In genomic region chr4:76897522-76898384, GRCh38 we compare ENCODE assay signal across 8 cellular contexts. TPM values are rescaled to one million over a fixed set of nuclear protein-coding genes. Genes with fewer than 3 reads are reported as not detected.
DNase-seq lines count a peak whose midpoint lies in the region; ATAC-seq and TF ChIP-seq lines count a peak whose summit lies in the region.

SOWAHB (minus strand) TSS chr4:76898144; CDS start chr4:76897849, 295 bp downstream.

- peak within 1 kb of the TSS; percentile 50 to 51 for H3K4me3 ChIP-seq in SK-N-SH (ENCODE audit: low read depth in 2 of 2, low read length in 1 of 2)
- peak within 1 kb of the TSS; percentile 32 to 37 for H3K4me3 ChIP-seq in body of pancreas

- no peak for TF ChIP-seq EP300 in SK-N-SH (IDR thresholded peaks at IDR 0.05; ENCODE audit: borderline replicate concordance in 1 of 2, low read depth in 1 of 2, low read length in 1 of 2)

- H3K27ac ChIP-seq in SK-N-SH (ENCODE audit: low read depth in 2 of 2, low read length in 1 of 2) (no peak within 1 kb of the TSS), body of pancreas (peak within 1 kb of the TSS; percentile 92 to 97 (median 96))

- no peak for TF ChIP-seq RAD21 in SK-N-SH (IDR thresholded peaks at IDR 0.05; ENCODE audit: low read length)

- H3K4me1 ChIP-seq in SK-N-SH (ENCODE audit: control insufficient read depth in 1 of 2, insufficient read depth in 2 of 2, low read depth in 1 of 2, low read length in 1 of 2): peaks cover 0 to 12% of the 10 kb centered on the region in 2 experiments; a peak in 1 of 4 replicates
- peaks cover 38% of the 10 kb centered on the region for H3K4me1 ChIP-seq in body of pancreas

- H3K27me3 ChIP-seq in SK-N-SH (ENCODE audit: insufficient read depth) (peaks cover 28% of the 10 kb centered on the region), body of pancreas (no peaks in the 10 kb centered on the region)

- TF ChIP-seq POLR2A in body of pancreas (IDR thresholded peaks at IDR 0.05) (peak; percentile 91 to 93 (median 92)), erythroblast (IDR thresholded peaks at IDR 0.05; ENCODE audit: low read length) (no peak)

- POLR2A ChIA-PET in SK-N-SH (lab: Yijun Ruan, JAX): interaction anchor here (1.1 kb wide), 1 partner anchor 51 kb away, joined by 3 read pairs; no protein-coding TSS in a partner anchor

- CTCF ChIA-PET in SK-N-SH (lab: Yijun Ruan, JAX): interaction anchor here (1.4 to 2.3 kb wide), 2 partner anchors 11 to 148 kb away, joined by 4 to 6 read pairs; no protein-coding TSS in a partner anchor

- H3K36me3 ChIP-seq in SK-N-SH (replicated peaks in 1 of 2; ENCODE audit: control insufficient read depth in 1 of 2, insufficient read depth in 2 of 2, low read length in 1 of 2) (no peaks in the 10 kb centered on the region), body of pancreas (replicated peaks in 1 of 2; ENCODE audit: insufficient read depth in 1 of 2, low read depth in 2 of 2) (no peaks in the 10 kb centered on the region)

- H2AFZ ChIP-seq in SK-N-SH (ENCODE audit: low read depth): peak within 1 kb of the TSS; percentile 60; the same call in 1 of the 2 replicates

- ATAC-seq in HG02798 (IDR thresholded peaks at IDR 0.05; ENCODE audit: poor library complexity, unreplicated experiment) (peak; percentile 37), body of pancreas (peak; percentile 91)

- peak within 1 kb of the TSS; percentile 80 for H3K4me2 ChIP-seq in SK-N-SH

- H3K9me2 ChIP-seq in SK-N-SH: no peaks in the 10 kb centered on the region

- no peaks in the 10 kb centered on the region for H3K9me3 ChIP-seq in SK-N-SH
- no peaks in the 10 kb centered on the region for H3K9me3 ChIP-seq in body of pancreas

- H3K9ac ChIP-seq in SK-N-SH: no peak within 1 kb of the TSS

- H3F3A ChIP-seq in SK-N-SH (replicated peaks; ENCODE audit: insufficient read depth): no peaks in the 10 kb centered on the region

- WGBS in SK-N-SH (ENCODE audit: low lambda C conversion rate): 7% methylated on average over 10 of the region's 79 CpGs
- 1 to 2% methylated on average over 23 to 77 of the region's 79 CpGs for WGBS in body of pancreas, 2 donors

- intact Hi-C loops in body of pancreas (cut with DNase I): no loop called here

- DNase-seq in DMS153 (lab: John Stamatoyannopoulos, UW): peak; percentile 88
- DNase-seq in SK-N-SH: peak; percentile 58
- peak; percentile 91 to 95 (median 95) for DNase-seq in body of pancreas
- peak; percentile 93 for DNase-seq in islet precursor cell
- peak; percentile 9 to 12 for DNase-seq in stimulated activated CD4-positive, alpha-beta T cell treated with anti-CD3 and anti-CD28 coated beads, Interleukin-1b, Interleukin-23, amount 100 ng/mL, for 4 hours (ENCODE audit: low read depth in 2 of 2)
- DNase-seq in SKM-1 treated with dmso at 0.1 percent for 144 hours (lab: John Stamatoyannopoulos, UW; ENCODE audit: unreplicated experiment): no peak
- DNase-seq in erythroblast (lab: John Stamatoyannopoulos, UW): no peak

- no peaks in the 10 kb centered on the region for H3K79me2 ChIP-seq in SK-N-SH (ENCODE audit: insufficient read depth)

- TF ChIP-seq CTCF in SK-N-SH (IDR thresholded peaks at IDR 0.05): no peak
- no peak for TF ChIP-seq CTCF in body of pancreas (IDR thresholded peaks at IDR 0.05)

- H4K20me1 ChIP-seq in SK-N-SH (ENCODE audit: insufficient read depth): no peaks in the 10 kb centered on the region

TF ChIP-seq in SK-N-SH, 30 proteins besides CTCF, POLR2A, EP300 and RAD21:
- TF ChIP-seq JUND (IDR thresholded peaks at IDR 0.05) (no peak), IRF3 (IDR thresholded peaks at IDR 0.05; ENCODE audit: low read depth, low read length) (no peak), YY1 (IDR thresholded peaks at IDR 0.05; ENCODE audit: low read depth) (no peak)

RNA-seq across cellular contexts. Expression of gene SOWAHB, which starts in this region (rescaled TPM):
- polyA plus RNA-seq in SK-N-SH (2012; rRNA removed): 0.05 and 0.06 TPM in 2 replicates
- polyA plus RNA-seq in SK-N-SH (2012; cell fraction: cytosol; rRNA removed): 0.01 and 0.04 TPM in 2 replicates
- polyA plus RNA-seq in SK-N-SH (2012; cell fraction: nucleus; rRNA removed): 0.05 and 0.08 TPM in 2 replicates
- 1 to 10 TPM; 4.2 to 5.6 TPM for total RNA-seq in body of pancreas

Comparison
In these comparisons a context has a peak if more than half of its experiments do, and no peak if none do; other contexts are left out.
1. Peak in DNase-seq, H3K4me3 ChIP-seq and H3K4me2 ChIP-seq in SK-N-SH; RNA of the gene not detected or under 1 TPM.
2. DNase-seq: peak in DMS153 (single experiment), body of pancreas (4 of 4), islet precursor cell (single experiment) and stimulated activated CD4-positive, alpha-beta T cell treated with anti-CD3 and anti-CD28 coated beads, Interleukin-1b, Interleukin-23, amount 100 ng/mL, for 4 hours (2 of 2); none in SKM-1 treated with dmso at 0.1 percent for 144 hours (single experiment) and erythroblast (0 of 2).
3. H3K27ac ChIP-seq: peak in body of pancreas (4 of 4); none in SK-N-SH (0 of 2).